In the genomic region with DNA sequence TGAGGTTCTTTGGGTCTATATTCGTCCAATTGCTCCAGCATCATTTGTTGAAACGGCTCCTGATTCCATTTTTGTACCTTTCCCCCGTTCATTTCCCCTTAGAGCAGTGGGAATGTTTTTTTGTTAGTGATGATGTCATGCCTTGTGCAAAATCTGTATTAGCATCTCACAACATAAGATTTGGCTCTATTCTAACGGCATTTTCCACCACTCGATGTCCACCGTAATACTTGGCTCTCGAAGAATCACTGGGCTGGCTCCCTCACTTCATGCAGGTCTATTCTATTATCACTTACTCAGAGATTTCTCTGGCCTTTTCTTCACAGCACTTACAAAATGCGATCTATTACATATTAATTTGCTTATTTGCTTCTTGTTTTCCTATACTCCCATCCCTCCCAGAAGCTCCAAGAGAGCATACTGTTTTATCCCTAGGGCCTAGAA, we compare ENCODE assay signal across 8 cellular contexts. TPM values are rescaled to one million over a fixed set of nuclear protein-coding genes. Genes with fewer than 3 reads are reported as not detected.
DNase-seq lines count a peak whose midpoint lies in the region; ATAC-seq and TF ChIP-seq lines count a peak whose summit lies in the region.

No MANE protein-coding gene starts in this region.

- H3K36me3 ChIP-seq in suprapubic skin, result peaks cover 5% of the 10 kb centered on the region

- peaks cover 6% of the 10 kb centered on the region for H3K4me1 Mint-ChIP-seq in activated naive CD4-positive, alpha-beta T cell treated with anti-CD3 and anti-CD28 coated beads, Interleukin-2, amount 10 ng/mL, durations not matched to agents 7 days and 5 days
- H3K4me1 Mint-ChIP-seq in WTC11, result no peaks in the 10 kb centered on the region

- H3K4me3 ChIP-seq in AG04449 (ENCODE audit: low read depth, low read length) (peak overlapping the region; percentile 46), suprapubic skin (peak overlapping the region; percentile 63)

- H3K9me3 ChIP-seq in suprapubic skin, result no peaks in the 10 kb centered on the region

- TF ChIP-seq CTCF in AG04449 (IDR thresholded peaks at IDR 0.05; ENCODE audit: insufficient read depth, low read length, missing control alignments) (no peak), RWPE1 (conservative IDR thresholded peaks at IDR 0.05; ENCODE audit: low read depth) (no peak), suprapubic skin (IDR thresholded peaks at IDR 0.05) (no peak), WTC11 (IDR thresholded peaks at IDR 0.05) (no peak)

- H3K27me3 Mint-ChIP-seq in activated naive CD4-positive, alpha-beta T cell treated with anti-CD3 and anti-CD28 coated beads, Interleukin-2, amount 10 ng/mL, durations not matched to agents 7 days and 5 days, result no peaks in the 10 kb centered on the region
- no peaks in the 10 kb centered on the region for H3K27me3 Mint-ChIP-seq in WTC11 (ENCODE audit: low read depth)

- H3K27me3 ChIP-seq in suprapubic skin, result no peaks in the 10 kb centered on the region

- TF ChIP-seq EP300 in suprapubic skin (IDR thresholded peaks at IDR 0.05), result no peak

- DNase-seq in AG04449 (ENCODE audit: low read depth, low spot score), result no peak
- DNase-seq in RWPE1 (ENCODE audit: low spot score), result no peak
- no peak for DNase-seq in left cardiac atrium
- no peak for DNase-seq in suprapubic skin (ENCODE audit: low spot score in 2 of 2)
- DNase-seq in activated naive CD4-positive, alpha-beta T cell treated with anti-CD3 and anti-CD28 coated beads, Interleukin-2, amount 10 ng/mL, durations not matched to agents 7 days and 5 days, result no peak
- DNase-seq in activated naive CD4-positive, alpha-beta T cell (lab: John Stamatoyannopoulos, UW), result no peak
- DNase-seq in WTC11 (ENCODE audit: low spot score), result no peak

- POLR2A ChIA-PET in AG04449 (lab: Yijun Ruan, JAX), result interaction anchor here (0.7 to 1.2 kb wide), 8 partner anchors 9 to 300 kb away, joined by 3 to 9 read pairs (median 4); partner anchors contain the start of genes NME2, SPAG9 and TOB1
- POLR2A ChIA-PET in RWPE1 (lab: Yijun Ruan, JAX; ENCODE audit: low non-redundant PET), result no interaction called here
- POLR2A ChIA-PET in WTC11 (lab: Charles Lee), result interaction anchor here (0.8 to 1.9 kb wide), 5 partner anchors 13 to 196 kb away, joined by 3 to 15 read pairs (median 4); partner anchors contain the start of genes NME2 and SPAG9

- ATAC-seq in GM21528 (IDR thresholded peaks at IDR 0.05; ENCODE audit: low FRiP score, unreplicated experiment), result peak; percentile 10
- ATAC-seq in left cardiac atrium, result peak; percentile 3 to 8
- no peak for ATAC-seq in WTC11

- H3K27ac ChIP-seq in RWPE1, result peak overlapping the region; percentile 89
- peak overlapping the region; percentile 66 for H3K27ac ChIP-seq in suprapubic skin

- TF ChIP-seq POLR2A in suprapubic skin (IDR thresholded peaks at IDR 0.05), result no peak

- H3K9me3 Mint-ChIP-seq in activated naive CD4-positive, alpha-beta T cell treated with anti-CD3 and anti-CD28 coated beads, Interleukin-2, amount 10 ng/mL, durations not matched to agents 7 days and 5 days, result no peaks in the 10 kb centered on the region
- H3K9me3 Mint-ChIP-seq in WTC11, result 0 out of 2 replicates have a peak, but pooled peaks cover 3% of the 10 kb centered on the region

- H3K4me1 ChIP-seq in suprapubic skin, result peaks cover 22% of the 10 kb centered on the region

- H3K4me3 Mint-ChIP-seq in activated naive CD4-positive, alpha-beta T cell treated with anti-CD3 and anti-CD28 coated beads, Interleukin-2, amount 10 ng/mL, durations not matched to agents 7 days and 5 days, result no peak overlapping the region
- H3K4me3 Mint-ChIP-seq in WTC11, result no peak overlapping the region

- WGBS in suprapubic skin, result 18% methylated on average over 8 of the region's 8 CpGs

- CTCF ChIA-PET in AG04449 (lab: Yijun Ruan, JAX) (interaction anchor here (0.7 to 4.6 kb wide), 29 partner anchors 10 to 370 kb away, joined by 3 to 116 read pairs (median 7); partner anchors contain the start of gene SPAG9), RWPE1 (lab: Yijun Ruan, JAX) (interaction anchor here (0.6 to 1.3 kb wide), 7 partner anchors 11 to 290 kb away, joined by 3 to 8 read pairs (median 4); no protein-coding TSS in a partner anchor), WTC11 (lab: Charles Lee) (interaction anchor here (0.7 to 2.0 kb wide), 16 partner anchors 13 to 368 kb away, joined by 3 to 23 read pairs (median 4); partner anchors contain the start of genes NME2 and SPAG9)
- CTCF ChIA-PET in activated naive CD4-positive, alpha-beta T cell treated with anti-CD3 and anti-CD28 coated beads, Interleukin-2, amount 10 ng/mL, durations not matched to agents 7 days and 5 days (lab: Charles Lee), result interaction anchor here (0.6 to 3.9 kb wide), 22 partner anchors 9 to 370 kb away, joined by 3 to 82 read pairs (median 5); partner anchors contain the start of gene SPAG9

- no peak overlapping the region for H3K27ac Mint-ChIP-seq in activated naive CD4-positive, alpha-beta T cell treated with anti-CD3 and anti-CD28 coated beads, Interleukin-2, amount 10 ng/mL, durations not matched to agents 7 days and 5 days
- H3K27ac Mint-ChIP-seq in WTC11, result no peak overlapping the region

- intact Hi-C loops in left cardiac atrium (cut with DNase I), result loop anchor here (2.0 to 5.0 kb wide), 3 partner anchors 34 to 152 kb away; no protein-coding TSS in a partner anchor

- peaks cover 15% of the 10 kb centered on the region for H3K36me3 Mint-ChIP-seq in activated naive CD4-positive, alpha-beta T cell treated with anti-CD3 and anti-CD28 coated beads, Interleukin-2, amount 10 ng/mL, durations not matched to agents 7 days and 5 days
- H3K36me3 Mint-ChIP-seq in WTC11, result peaks cover 23% of the 10 kb centered on the region

TF ChIP-seq in WTC11, 78 proteins besides CTCF, POLR2A, EP300 and RAD21 (continues in another document):
- TF ChIP-seq MXD4 (CRISPR knock-in tag; IDR thresholded peaks at IDR 0.05; ENCODE audit: borderline replicate concordance), result no peak
- TF ChIP-seq ZNF671 (CRISPR knock-in tag; IDR thresholded peaks at IDR 0.05), result no peak
- TF ChIP-seq ZNF232 (CRISPR knock-in tag; IDR thresholded peaks at IDR 0.05), result no peak
- TF ChIP-seq, protein P1, sequence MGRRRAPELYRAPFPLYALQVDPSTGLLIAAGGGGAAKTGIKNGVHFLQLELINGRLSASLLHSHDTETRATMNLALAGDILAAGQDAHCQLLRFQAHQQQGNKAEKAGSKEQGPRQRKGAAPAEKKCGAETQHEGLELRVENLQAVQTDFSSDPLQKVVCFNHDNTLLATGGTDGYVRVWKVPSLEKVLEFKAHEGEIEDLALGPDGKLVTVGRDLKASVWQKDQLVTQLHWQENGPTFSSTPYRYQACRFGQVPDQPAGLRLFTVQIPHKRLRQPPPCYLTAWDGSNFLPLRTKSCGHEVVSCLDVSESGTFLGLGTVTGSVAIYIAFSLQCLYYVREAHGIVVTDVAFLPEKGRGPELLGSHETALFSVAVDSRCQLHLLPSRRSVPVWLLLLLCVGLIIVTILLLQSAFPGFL (CRISPR knock-in tag; IDR thresholded peaks at IDR 0.05; ENCODE audit: borderline replicate concordance), result no peak
- TF ChIP-seq PRRX2 (CRISPR knock-in tag; IDR thresholded peaks at IDR 0.05), result no peak
- no peak for TF ChIP-seq GABPB1 (CRISPR knock-in tag; IDR thresholded peaks at IDR 0.05)
- no peak for TF ChIP-seq ZNF416 (CRISPR knock-in tag; IDR thresholded peaks at IDR 0.05)
- TF ChIP-seq HMGA2 (CRISPR knock-in tag; IDR thresholded peaks at IDR 0.05), result no peak
- TF ChIP-seq, protein P2, sequence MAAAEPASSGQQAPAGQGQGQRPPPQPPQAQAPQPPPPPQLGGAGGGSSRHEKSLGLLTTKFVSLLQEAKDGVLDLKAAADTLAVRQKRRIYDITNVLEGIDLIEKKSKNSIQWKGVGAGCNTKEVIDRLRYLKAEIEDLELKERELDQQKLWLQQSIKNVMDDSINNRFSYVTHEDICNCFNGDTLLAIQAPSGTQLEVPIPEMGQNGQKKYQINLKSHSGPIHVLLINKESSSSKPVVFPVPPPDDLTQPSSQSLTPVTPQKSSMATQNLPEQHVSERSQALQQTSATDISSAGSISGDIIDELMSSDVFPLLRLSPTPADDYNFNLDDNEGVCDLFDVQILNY (CRISPR knock-in tag; IDR thresholded peaks at IDR 0.05), result no peak
- no peak for TF ChIP-seq ZNF317 (CRISPR knock-in tag; IDR thresholded peaks at IDR 0.05; ENCODE audit: borderline replicate concordance, low read depth)
- TF ChIP-seq FOXJ3 (CRISPR knock-in tag; IDR thresholded peaks at IDR 0.05; ENCODE audit: borderline replicate concordance), result no peak
- TF ChIP-seq, protein P3, sequence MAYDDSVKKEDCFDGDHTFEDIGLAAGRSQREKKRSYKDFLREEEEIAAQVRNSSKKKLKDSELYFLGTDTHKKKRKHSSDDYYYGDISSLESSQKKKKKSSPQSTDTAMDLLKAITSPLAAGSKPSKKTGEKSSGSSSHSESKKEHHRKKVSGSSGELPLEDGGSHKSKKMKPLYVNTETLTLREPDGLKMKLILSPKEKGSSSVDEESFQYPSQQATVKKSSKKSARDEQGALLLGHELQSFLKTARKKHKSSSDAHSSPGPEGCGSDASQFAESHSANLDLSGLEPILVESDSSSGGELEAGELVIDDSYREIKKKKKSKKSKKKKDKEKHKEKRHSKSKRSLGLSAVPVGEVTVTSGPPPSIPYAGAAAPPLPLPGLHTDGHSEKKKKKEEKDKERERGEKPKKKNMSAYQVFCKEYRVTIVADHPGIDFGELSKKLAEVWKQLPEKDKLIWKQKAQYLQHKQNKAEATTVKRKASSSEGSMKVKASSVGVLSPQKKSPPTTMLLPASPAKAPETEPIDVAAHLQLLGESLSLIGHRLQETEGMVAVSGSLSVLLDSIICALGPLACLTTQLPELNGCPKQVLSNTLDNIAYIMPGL (CRISPR knock-in tag; IDR thresholded peaks at IDR 0.05), result no peak
- TF ChIP-seq ZNF121 (CRISPR knock-in tag; IDR thresholded peaks at IDR 0.05), result no peak
- TF ChIP-seq ZBTB21 (CRISPR knock-in tag; IDR thresholded peaks at IDR 0.05; ENCODE audit: borderline replicate concordance), result no peak
- no peak for TF ChIP-seq ESRRA (CRISPR knock-in tag; IDR thresholded peaks at IDR 0.05; ENCODE audit: borderline replicate concordance)
- TF ChIP-seq, protein P4, sequence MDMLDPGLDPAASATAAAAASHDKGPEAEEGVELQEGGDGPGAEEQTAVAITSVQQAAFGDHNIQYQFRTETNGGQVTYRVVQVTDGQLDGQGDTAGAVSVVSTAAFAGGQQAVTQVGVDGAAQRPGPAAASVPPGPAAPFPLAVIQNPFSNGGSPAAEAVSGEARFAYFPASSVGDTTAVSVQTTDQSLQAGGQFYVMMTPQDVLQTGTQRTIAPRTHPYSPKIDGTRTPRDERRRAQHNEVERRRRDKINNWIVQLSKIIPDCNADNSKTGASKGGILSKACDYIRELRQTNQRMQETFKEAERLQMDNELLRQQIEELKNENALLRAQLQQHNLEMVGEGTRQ (CRISPR knock-in tag; IDR thresholded peaks at IDR 0.05), result no peak

RNA-seq across cellular contexts. Expression of gene NME1, which starts 0.6 kb away (rescaled TPM):
- total RNA-seq in left cardiac atrium, result 10 to 100 TPM; 37.8 to 63.8 TPM
- total RNA-seq in suprapubic skin, result 10 to 100 TPM; 21.1 to 67.6 (median 61.1) TPM
- 210 to 238 TPM (median 210 TPM) in 3 replicates for total RNA-seq in WTC11 (2021)

RNA-seq across cellular contexts. Expression of gene NME2, which starts 13.4 kb away (rescaled TPM):
- total RNA-seq in left cardiac atrium (100 to 1,000 TPM; 350 to 359 TPM), suprapubic skin (100 to 1,000 TPM; 239 to 695 (median 466) TPM), WTC11 (2021) (746 to 781 TPM (median 746 TPM) in 3 replicates)

RNA-seq across cellular contexts. Expression of gene SPAG9, which starts 32.1 kb away (rescaled TPM):
- 10 to 100 TPM; 47.9 to 67.2 TPM for total RNA-seq in left cardiac atrium
- 100 to 1,000 TPM in 1 of 4 donors, 10 to 100 TPM in 3; 68.8 to 176 (median 80.6) TPM for total RNA-seq in suprapubic skin
- 39.6 to 51.9 TPM (median 41.4 TPM) in 3 replicates for total RNA-seq in WTC11 (2021)
